ENCODE assay signal across 10 cellular contexts in the genomic region with DNA sequence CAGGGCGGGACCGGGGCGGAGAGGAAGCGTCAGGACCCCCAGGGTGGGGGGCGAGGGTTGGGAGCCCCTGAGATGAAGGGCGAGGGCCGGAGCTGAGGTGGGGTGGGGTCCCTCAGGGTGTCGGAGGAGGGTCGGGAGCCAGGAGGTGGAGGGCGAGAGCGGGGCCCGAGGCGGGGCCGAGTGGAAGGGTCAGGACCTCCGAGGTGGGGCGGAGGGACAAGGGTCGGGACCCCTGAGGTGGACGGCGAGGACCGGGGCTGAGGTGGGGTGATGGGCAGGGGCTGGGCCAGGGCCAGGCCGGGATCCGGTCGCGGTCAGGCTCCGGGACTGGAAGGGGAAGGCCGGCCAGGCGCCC. TPM values are rescaled to one million over a fixed set of nuclear protein-coding genes. Genes with fewer than 3 reads are reported as not detected.
DNase-seq lines count a peak whose midpoint lies in the region; ATAC-seq and TF ChIP-seq lines count a peak whose summit lies in the region.
"Had no signal": no experiment of that assay in that cellular context is flagged by ENCODE, and none has a peak within 500 bp of the region (broad histone marks: within the 10 kb centered on the region; RNA-seq: fewer than 3 reads in every experiment).

No MANE protein-coding gene starts in this region.

- H2AFZ ChIP-seq in PC-9 (peak overlapping the region; percentile 96; the same call in 1 of the 2 replicates), parathyroid adenoma (peak overlapping the region; percentile 88)

- DNase-seq in CD8-positive, alpha-beta T cell: no peak
- DNase-seq in PC-9 (no peak), ACHN (no peak), AG08396 (ENCODE audit: low spot score) (no peak), cerebellar cortex (ENCODE audit: low spot score) (no peak), GM20000 (ENCODE audit: low spot score) (no peak)
- DNase-seq: DND-41 had no signal

- H3K9me3 ChIP-seq in CD8-positive, alpha-beta T cell (ENCODE audit: low read length): no peaks in the 10 kb centered on the region
- H3K9me3 ChIP-seq in PC-9 (ENCODE audit: insufficient read depth, low read depth): no peaks in the 10 kb centered on the region; the same call in 1 of the 2 replicates
- no peaks in the 10 kb centered on the region for H3K9me3 ChIP-seq in parathyroid adenoma (ENCODE audit: control insufficient read depth, low read length)

- intact Hi-C loops in CD8-positive, alpha-beta T cell (cut with DNase I, micrococcal nuclease): loop anchor here (1.0 to 5.0 kb wide), 3 partner anchors 95 to 104 kb away; partner anchors contain the start of gene FAM118A (in 1 of the 2)
- intact Hi-C loops in PC-9 (cut with micrococcal nuclease; ENCODE audit: unreplicated experiment): no loop called here

- H3K9me3 Mint-ChIP-seq in CD8-positive, alpha-beta T cell: no peaks in the 10 kb centered on the region
- H3K9me3 Mint-ChIP-seq: nephron had no signal

- no peaks in the 10 kb centered on the region for H3K36me3 ChIP-seq in CD8-positive, alpha-beta T cell (ENCODE audit: insufficient read depth, low read length)
- no peaks in the 10 kb centered on the region for H3K36me3 ChIP-seq in PC-9 (ENCODE audit: low read depth)
- H3K36me3 ChIP-seq in parathyroid adenoma (ENCODE audit: control insufficient read depth, insufficient read depth, low read length): no peaks in the 10 kb centered on the region

- no peak overlapping the region for H3K9ac ChIP-seq in parathyroid adenoma

- H3K27me3 Mint-ChIP-seq in CD8-positive, alpha-beta T cell (ENCODE audit: low read depth): no peaks in the 10 kb centered on the region

- H3K4me3 Mint-ChIP-seq in CD8-positive, alpha-beta T cell: peak overlapping the region; percentile 42

- H3F3A ChIP-seq in PC-9 (ENCODE audit: insufficient read depth, low read depth): peaks cover 18% of the 10 kb centered on the region

- TF ChIP-seq CTCF in CD8-positive, alpha-beta T cell (IDR thresholded peaks at IDR 0.05): no peak
- TF ChIP-seq CTCF in PC-9 (conservative IDR thresholded peaks at IDR 0.05) (no peak), parathyroid adenoma (IDR thresholded peaks at IDR 0.05) (no peak), GM20000 (IDR thresholded peaks at IDR 0.05; ENCODE audit: extremely low read depth, missing control alignments) (no peak)

- ATAC-seq in CD8-positive, alpha-beta T cell: no peak
- peak; percentile 50 for ATAC-seq in esophagus mucosa

- H3K27ac ChIP-seq in CD8-positive, alpha-beta T cell (ENCODE audit: low read depth, low read length): no peak overlapping the region
- no peak overlapping the region for H3K27ac ChIP-seq in PC-9
- H3K27ac ChIP-seq in parathyroid adenoma: no peak overlapping the region

- no peaks in the 10 kb centered on the region for H3K27me3 ChIP-seq in CD8-positive, alpha-beta T cell (ENCODE audit: insufficient read depth, low read length)
- H3K27me3 ChIP-seq in PC-9 (ENCODE audit: insufficient read depth, low read depth) (no peaks in the 10 kb centered on the region), parathyroid adenoma (ENCODE audit: control insufficient read depth, insufficient read depth, low read length) (no peaks in the 10 kb centered on the region)

- no peaks in the 10 kb centered on the region for H3K36me3 Mint-ChIP-seq in CD8-positive, alpha-beta T cell

- H3K79me2 ChIP-seq in PC-9 (ENCODE audit: low read depth) (no peaks in the 10 kb centered on the region), parathyroid adenoma (no peaks in the 10 kb centered on the region)

- H3K4me1 ChIP-seq in CD8-positive, alpha-beta T cell (ENCODE audit: insufficient read depth, low read length): peaks cover 9% of the 10 kb centered on the region
- peaks cover 6% of the 10 kb centered on the region for H3K4me1 ChIP-seq in PC-9 (replicated peaks; ENCODE audit: insufficient read depth)
- no peaks in the 10 kb centered on the region for H3K4me1 ChIP-seq in parathyroid adenoma

- peak overlapping the region; percentile 57 for H3K4me3 ChIP-seq in CD8-positive, alpha-beta T cell (ENCODE audit: low read depth, low read length)
- peak overlapping the region; percentile 73; the same call in 1 of the 2 replicates for H3K4me3 ChIP-seq in PC-9
- H3K4me3 ChIP-seq in parathyroid adenoma (ENCODE audit: low read depth, low read length): peak overlapping the region; percentile 75

- CTCF ChIA-PET in CD8-positive, alpha-beta T cell (lab: Charles Lee): interaction anchor here (1.0 to 1.7 kb wide), 3 partner anchors 11 to 104 kb away, joined by 3 to 5 read pairs (median 5); no protein-coding TSS in a partner anchor
- CTCF ChIA-PET in PC-9 (lab: Charles Lee): no interaction called here

- no TSS peak for BruUV-seq in PC-9 (replicated peaks; lab: Mats Ljungman, UMichigan)

- H3K27ac Mint-ChIP-seq in CD8-positive, alpha-beta T cell: no peak overlapping the region

- no peaks in the 10 kb centered on the region for H3K9me2 ChIP-seq in PC-9 (ENCODE audit: insufficient read depth)

- no peaks in the 10 kb centered on the region for H4K20me1 ChIP-seq in PC-9 (ENCODE audit: insufficient read depth)

- in situ Hi-C loops in ACHN (cut with HindIII; ENCODE audit: low pct_ligation_motif_present, low pct_unique_long_range_greater_than_20kb, low sequenced_read_pairs): no loop called here

- peak overlapping the region; percentile 97 for H3K4me2 ChIP-seq in PC-9
- peak overlapping the region; percentile 76 for H3K4me2 ChIP-seq in parathyroid adenoma (ENCODE audit: low read length)

- POLR2A ChIA-PET in CD8-positive, alpha-beta T cell (lab: Charles Lee): no interaction called here
- POLR2A ChIA-PET in PC-9 (lab: Charles Lee; ENCODE audit: unreplicated experiment): no interaction called here

- H3K4me1 Mint-ChIP-seq in CD8-positive, alpha-beta T cell (ENCODE audit: low read depth): peaks cover 15% of the 10 kb centered on the region

RNA-seq across cellular contexts. Expression of gene SMC1B, which starts 0.4 kb away (rescaled TPM):
- total RNA-seq in CD8-positive, alpha-beta T cell: not detected
- 0.28 and 0.31 TPM in 2 replicates for total RNA-seq in PC-9 (2021)
- total RNA-seq in esophagus mucosa: not detected

RNA-seq across cellular contexts. Expression of gene RIBC2, which starts 0.5 kb away (rescaled TPM):
- total RNA-seq in CD8-positive, alpha-beta T cell: under 1 TPM; 0.67 to 0.98 TPM
- 4.0 and 11.0 TPM in 2 replicates for total RNA-seq in PC-9 (2021)
- total RNA-seq in esophagus mucosa: 0.64 TPM
